ENCODE assay signal across 13 cellular contexts in the genomic region with DNA sequence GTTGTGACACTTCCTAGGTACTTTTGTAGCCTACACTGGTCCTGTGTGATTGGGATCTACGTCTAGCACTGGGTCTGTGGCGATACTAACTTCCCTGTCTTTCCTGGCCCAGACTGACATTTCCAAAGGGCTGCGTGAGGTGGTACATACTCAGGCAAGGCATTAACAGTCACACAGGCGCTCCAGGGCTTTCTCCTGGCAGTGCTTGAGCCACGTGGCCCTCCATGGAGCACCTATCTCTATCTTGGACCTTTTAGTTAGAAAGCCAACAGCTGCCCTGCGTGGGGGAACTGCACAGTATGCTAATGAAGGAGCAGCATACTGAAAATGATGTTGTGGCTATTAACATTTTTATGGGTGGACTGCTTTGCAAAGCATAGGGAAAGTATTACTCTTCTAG.
A peak's percentile ranks its signal among the peaks of the same experiment; 100 is the strongest.
DNase-seq lines count a peak whose midpoint lies in the region; ATAC-seq and TF ChIP-seq lines count a peak whose summit lies in the region.
"Had no signal": no experiment of that assay in that cellular context is flagged by ENCODE, and none has a peak within 500 bp of the region (broad histone marks: within the 10 kb centered on the region; RNA-seq: fewer than 3 reads in every experiment).

No MANE protein-coding gene starts in this region.

- H3K9ac ChIP-seq in SK-N-MC (ENCODE audit: insufficient read length), result peak overlapping the region; percentile 57

- no peaks in the 10 kb centered on the region for H3K27me3 Mint-ChIP-seq in nephron (ENCODE audit: low read depth)
- H3K27me3 Mint-ChIP-seq: B cell had no signal

- H3K4me3 Mint-ChIP-seq in nephron, result no peak overlapping the region
- H3K4me3 Mint-ChIP-seq: B cell; CD8-positive, alpha-beta T cell had no signal

- no peak overlapping the region for H3K27ac ChIP-seq in right atrium auricular region
- H3K27ac ChIP-seq in SK-N-MC, result peak overlapping the region; percentile 97
- no peak overlapping the region for H3K27ac ChIP-seq in effector memory CD4-positive, alpha-beta T cell (ENCODE audit: insufficient read depth, low read length, poor library complexity, severe bottlenecking)
- H3K27ac ChIP-seq: C4-2B, HL-60 had no signal

- peaks cover 0 to 12% of the 10 kb centered on the region in 2 donors for H3K4me1 ChIP-seq in right atrium auricular region
- H3K4me1 ChIP-seq in effector memory CD4-positive, alpha-beta T cell (ENCODE audit: control insufficient read depth, insufficient read depth, low read length, poor library complexity, severe bottlenecking), result no peaks in the 10 kb centered on the region

- ATAC-seq in left ventricle myocardium superior, result peak; percentile 51
- ATAC-seq: CD8-positive, alpha-beta T cell; HCT116 had no signal

- peaks cover 2% of the 10 kb centered on the region for H3K9me3 Mint-ChIP-seq in nephron
- H3K9me3 Mint-ChIP-seq: CD8-positive, alpha-beta T cell had no signal

- H3K9me3 ChIP-seq in right atrium auricular region, result no peaks in the 10 kb centered on the region
- no peaks in the 10 kb centered on the region for H3K9me3 ChIP-seq in SK-N-MC (ENCODE audit: low read depth, low read length)
- no peaks in the 10 kb centered on the region for H3K9me3 ChIP-seq in effector memory CD4-positive, alpha-beta T cell (ENCODE audit: control insufficient read depth, low read length)

- peaks cover 36% of the 10 kb centered on the region for H3K4me1 Mint-ChIP-seq in nephron
- H3K4me1 Mint-ChIP-seq: B cell had no signal

- no peaks in the 10 kb centered on the region for H3K36me3 ChIP-seq in right atrium auricular region
- no peaks in the 10 kb centered on the region for H3K36me3 ChIP-seq in SK-N-MC (ENCODE audit: insufficient read depth, low read length)
- no peaks in the 10 kb centered on the region for H3K36me3 ChIP-seq in effector memory CD4-positive, alpha-beta T cell (ENCODE audit: control insufficient read depth, insufficient read depth, low read length)

- peak overlapping the region in 2 of 3 experiments; percentile 65 to 91 for H3K27ac Mint-ChIP-seq in nephron
- H3K27ac Mint-ChIP-seq: B cell; CD8-positive, alpha-beta T cell had no signal

- TF ChIP-seq CTCF in right atrium auricular region (IDR thresholded peaks at IDR 0.05) (no peak), nephron (IDR thresholded peaks at IDR 0.05; ENCODE audit: unreplicated experiment in 3 of 3) (no peak), GM20000 (IDR thresholded peaks at IDR 0.05; ENCODE audit: extremely low read depth, missing control alignments) (no peak)

- H3K36me3 Mint-ChIP-seq in nephron (ENCODE audit: low read depth), result no peaks in the 10 kb centered on the region
- H3K36me3 Mint-ChIP-seq: CD8-positive, alpha-beta T cell had no signal

- H3K27me3 ChIP-seq in right atrium auricular region, result no peaks in the 10 kb centered on the region
- no peaks in the 10 kb centered on the region for H3K27me3 ChIP-seq in effector memory CD4-positive, alpha-beta T cell (replicated peaks; ENCODE audit: control insufficient read depth, insufficient read depth, low read length, poor library complexity, severe bottlenecking)

- no peak for DNase-seq in left ventricle myocardium superior
- no peak for DNase-seq in right atrium auricular region (ENCODE audit: low spot score)
- peak; percentile 29 to 65 for DNase-seq in NCI-H526 (lab: John Stamatoyannopoulos, UW)
- DNase-seq in SK-N-MC (ENCODE audit: low read depth, low spot score), result no peak
- no peak for DNase-seq in GM20000 (ENCODE audit: low spot score)
- no peak for DNase-seq in NCI-H774 (lab: John Stamatoyannopoulos, UW)
- DNase-seq in effector memory CD4-positive, alpha-beta T cell, result no peak
- DNase-seq: CD8-positive, alpha-beta T cell had no signal

- intact Hi-C loops in left ventricle myocardium superior (cut with micrococcal nuclease), result no loop called here

- H3K4me3 ChIP-seq in right atrium auricular region, result no peak overlapping the region
- H3K4me3 ChIP-seq in SK-N-MC, result peak overlapping the region; percentile 73
- no peak overlapping the region for H3K4me3 ChIP-seq in effector memory CD4-positive, alpha-beta T cell (ENCODE audit: insufficient read depth, low read depth, low read length, poor library complexity, severe bottlenecking)

Comparison
In these comparisons a context has a peak if more than half of its experiments do, and no peak if none do; other contexts are left out.
1. DNase-seq: peak in NCI-H526 (2 of 2); none in left ventricle myocardium superior (single experiment), right atrium auricular region (single experiment), SK-N-MC (single experiment), GM20000 (single experiment), NCI-H774 (single experiment) and effector memory CD4-positive, alpha-beta T cell (0 of 3).